ENCODE assay signal across 24 cellular contexts in the genomic region with DNA sequence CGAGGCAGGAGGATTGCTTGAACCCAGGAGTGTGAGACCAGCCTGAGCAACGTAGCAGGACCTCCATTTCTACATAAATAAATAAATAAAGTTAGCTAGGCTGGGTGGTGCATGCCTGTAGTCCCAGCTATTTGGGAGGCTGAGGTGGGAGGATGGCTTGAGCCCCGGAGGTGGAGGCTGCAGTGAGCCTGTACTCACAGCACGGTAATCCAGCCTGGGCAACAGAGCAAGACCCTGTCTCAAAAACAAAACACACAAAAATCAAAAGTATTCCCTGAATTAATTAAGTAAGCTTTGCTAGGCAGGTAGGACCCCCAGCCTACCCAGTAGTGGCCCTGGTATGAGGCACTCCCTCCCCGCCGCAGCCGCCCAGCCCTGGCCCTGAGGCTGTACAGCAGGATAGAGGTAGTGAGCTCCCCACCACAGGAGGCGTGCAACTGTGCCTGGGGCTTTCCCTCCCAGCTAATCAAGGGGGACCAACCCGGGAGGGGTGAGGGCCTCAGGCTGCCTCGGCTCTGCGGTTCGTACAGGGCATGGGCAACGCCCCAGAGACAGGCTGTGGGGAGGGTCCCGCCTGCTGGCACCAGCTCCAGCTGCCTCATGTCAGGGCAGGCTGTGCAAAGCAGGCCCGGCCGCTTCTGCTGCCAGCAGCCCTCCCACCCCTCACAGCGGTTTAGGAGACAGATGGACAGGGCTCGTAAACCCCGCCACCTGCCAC. TPM values are rescaled to one million over a fixed set of nuclear protein-coding genes. Genes with fewer than 3 reads are reported as not detected.
DNase-seq lines count a peak whose midpoint lies in the region; ATAC-seq and TF ChIP-seq lines count a peak whose summit lies in the region.
"Had no signal": no experiment of that assay in that cellular context is flagged by ENCODE, and none has a peak within 500 bp of the region (broad histone marks: within the 10 kb centered on the region; RNA-seq: fewer than 3 reads in every experiment).

No MANE protein-coding gene starts in this region.

- H3K9me3 ChIP-seq in upper lobe of right lung, result no peaks in the 10 kb centered on the region
- H3K9me3 ChIP-seq: A549, esophagus muscularis mucosa, psoas muscle had no signal

- peak; percentile 35 for DNase-seq in Right ventricle myocardium inferior (ENCODE audit: missing footprints)
- DNase-seq in left cardiac atrium, result no peak
- peak; percentile 89 to 95 for DNase-seq in NCI-H524 (lab: John Stamatoyannopoulos, UW)
- DNase-seq in upper lobe of right lung, result peak; percentile 63
- no peak for DNase-seq in pons (ENCODE audit: low spot score)
- DNase-seq in NCI-H146 treated with DMSO at 0.1 percent for 48 hours (lab: John Stamatoyannopoulos, UW; ENCODE audit: unreplicated experiment), result no peak
- DNase-seq: activated CD4-positive, alpha-beta T cell treated with anti-CD3 and anti-CD28 coated beads, Interleukin-2, amount 50 U/mL, for 4 hours; activated naive CD4-positive, alpha-beta T cell; amygdala; caudate nucleus; left ventricle myocardium superior; NCI-H1436 treated with DMSO at 0.1 percent for 48 hours; psoas muscle; Right ventricle myocardium superior; stimulated activated CD4-positive, alpha-beta T cell treated with anti-CD3 and anti-CD28 coated beads, Interleukin-4, amount 100 ng/mL, for 24 hours; T-helper 1 cell had no signal

- peaks cover 19% of the 10 kb centered on the region for H3K27me3 ChIP-seq in upper lobe of right lung

- no peaks in the 10 kb centered on the region for H3K36me3 ChIP-seq in upper lobe of right lung
- H3K36me3 ChIP-seq: esophagus muscularis mucosa had no signal

- no peak for TF ChIP-seq CTCF in upper lobe of right lung (IDR thresholded peaks at IDR 0.05)

- no peak overlapping the region for H3K4me3 ChIP-seq in upper lobe of right lung
- H3K4me3 ChIP-seq: A549, esophagus muscularis mucosa, psoas muscle, smooth muscle cell had no signal

- ATAC-seq in Right ventricle myocardium inferior, result no peak
- no peak for ATAC-seq in left cardiac atrium
- peak; percentile 60 for ATAC-seq in esophagus mucosa
- no peak for ATAC-seq in upper lobe of right lung
- ATAC-seq in HG02885 (IDR thresholded peaks at IDR 0.05; ENCODE audit: poor library complexity, unreplicated experiment), result no peak
- ATAC-seq: A549, left ventricle myocardium superior, psoas muscle had no signal

- H3K4me1 ChIP-seq in upper lobe of right lung, result no peaks in the 10 kb centered on the region
- H3K4me1 ChIP-seq: psoas muscle had no signal

- H3K27ac ChIP-seq in upper lobe of right lung, result no peak overlapping the region
- H3K27ac ChIP-seq: A549, esophagus muscularis mucosa, psoas muscle had no signal

- intact Hi-C loops in Right ventricle myocardium inferior (cut with DNase I) (no loop called here), left cardiac atrium (cut with DNase I) (loop anchor here in 1 of 2 donors (10.0 kb wide), 1 partner anchor 173 kb away; no protein-coding TSS in a partner anchor), upper lobe of right lung (cut with DNase I) (no loop called here)

RNA-seq across cellular contexts. Expression of gene CYP2W1, which starts 1.0 kb away (rescaled TPM):
- total RNA-seq in Right ventricle myocardium inferior (not detected), left cardiac atrium (not detected), esophagus mucosa (0.36 TPM), upper lobe of right lung (not detected)
- total RNA-seq: glomerular endothelial cell, left ventricle myocardium superior, mononuclear cell, neural crest cell, psoas muscle, Right ventricle myocardium superior, smooth muscle cell had no signal

RNA-seq across cellular contexts. Expression of gene COX19, which starts 6.6 kb away (rescaled TPM):
- total RNA-seq in Right ventricle myocardium inferior (8.2 TPM), left cardiac atrium (1 to 10 TPM; 6.6 to 8.5 TPM), esophagus mucosa (5.5 TPM), upper lobe of right lung (9.4 TPM)

RNA-seq across cellular contexts. Expression of gene ADAP1, which starts 27.5 kb away (rescaled TPM):
- total RNA-seq in Right ventricle myocardium inferior (10.0 TPM), left cardiac atrium (1 to 10 TPM; 6.9 to 8.2 TPM), esophagus mucosa (5.7 TPM), upper lobe of right lung (30.7 TPM)

Comparison
In these comparisons a context has a peak if more than half of its experiments do, and no peak if none do; other contexts are left out.
1. DNase-seq: peak in Right ventricle myocardium inferior (single experiment), NCI-H524 (2 of 2) and upper lobe of right lung (single experiment); none in left cardiac atrium (single experiment), pons (single experiment) and NCI-H146 treated with DMSO at 0.1 percent for 48 hours (single experiment).